ENCODE assay signal across 28 cellular contexts in the genomic region with DNA sequence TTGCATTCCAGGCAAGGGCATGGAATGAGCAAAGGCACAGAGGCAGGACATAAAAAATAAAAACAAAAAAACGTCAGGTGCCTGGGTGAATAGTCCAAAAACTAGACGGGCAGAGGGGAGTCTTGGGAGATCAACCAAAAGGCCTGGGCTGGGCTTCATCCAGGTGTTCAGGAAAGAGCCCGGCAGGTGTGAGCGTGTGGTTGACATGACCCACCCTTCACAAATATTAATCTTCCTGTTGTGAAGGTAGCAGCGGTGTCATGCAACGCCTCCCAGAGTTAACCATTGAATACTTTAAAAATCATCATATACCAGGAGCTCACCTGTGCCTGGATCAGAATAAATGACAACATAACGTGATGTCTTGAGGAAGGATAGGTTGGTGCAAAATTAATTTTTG.
DNase-seq lines count a peak whose midpoint lies in the region; ATAC-seq and TF ChIP-seq lines count a peak whose summit lies in the region.
"Had no signal": no experiment of that assay in that cellular context is flagged by ENCODE, and none has a peak within 500 bp of the region (broad histone marks: within the 10 kb centered on the region; RNA-seq: fewer than 3 reads in every experiment).

No MANE protein-coding gene starts in this region.

- DNase-seq in COR-L47 (lab: John Stamatoyannopoulos, UW) (peak; percentile 70), NCI-H146 treated with DMSO at 0.1 percent for 48 hours (lab: John Stamatoyannopoulos, UW; ENCODE audit: unreplicated experiment) (peak; percentile 94), NCI-H748 (lab: John Stamatoyannopoulos, UW; ENCODE audit: unreplicated experiment) (peak; percentile 99), foreskin keratinocyte (peak; percentile 33 to 49), GM10266 (ENCODE audit: extremely low spot score) (no peak), GM19238 (ENCODE audit: insufficient read length, low spot score) (no peak)
- no peak for DNase-seq in activated CD4-positive, alpha-beta T cell treated with anti-CD3 and anti-CD28 coated beads, Interleukin-2, amount 50 U/mL, for 4 hours
- DNase-seq: activated CD4-positive, alpha-beta T cell treated with anti-CD3 and anti-CD28 coated beads, Interleukin-2, amount 10 ng/mL, durations not matched to agents 24 days and 14 days; activated naive CD8-positive, alpha-beta T cell treated with anti-CD3 and anti-CD28 coated beads, Interleukin-2, amount 50 U/mL, for 24 hours; activated T-cell treated with anti-CD3 and anti-CD28 coated beads, Interleukin-2, amount 50 U/mL, for 4 hours; central memory CD4-positive, alpha-beta T cell; dermis blood vessel endothelial cell; esophagus squamous epithelium; GOT3; HFFc6; KG1; left lung; naive thymus-derived CD8-positive, alpha-beta T cell; NCI-H1930; nucleus accumbens; psoas muscle; sigmoid colon; stimulated activated naive B cell treated with anti-CD40 and anti-IgM and Interleukin-4, amounts not matched to agents 10 μg/mL and 1 μg/mL and 100 μg/mL, for 72 hours; upper lobe of right lung; WERI-Rb-1 had no signal

- TF ChIP-seq CTCF in foreskin keratinocyte (conservative IDR thresholded peaks at IDR 0.05) (peak; percentile 22), GM10266 (IDR thresholded peaks at IDR 0.05; ENCODE audit: control insufficient read depth, insufficient read depth, low read depth, missing control alignments) (no peak)

- no peaks in the 10 kb centered on the region for H3K27me3 ChIP-seq in foreskin keratinocyte
- H3K27me3 ChIP-seq: BLaER1 treated with 17β-estradiol and CSF1 and Interleukin-3, amounts not matched to agents 10 nM and 100 nM; esophagus squamous epithelium; left lung; sigmoid colon; upper lobe of right lung had no signal

- peaks cover 19% of the 10 kb centered on the region for H3K4me1 ChIP-seq in foreskin keratinocyte
- H3K4me1 ChIP-seq: upper lobe of right lung had no signal

- no peak overlapping the region for H3K27ac ChIP-seq in foreskin keratinocyte
- H3K27ac ChIP-seq: BLaER1 treated with 17β-estradiol and CSF1 and Interleukin-3, amounts not matched to agents 10 nM and 100 nM; esophagus squamous epithelium; left lung; psoas muscle; RWPE1; sigmoid colon; upper lobe of right lung; WERI-Rb-1 had no signal

- ATAC-seq in foreskin keratinocyte = peak; percentile 76
- no peak for ATAC-seq in HG03354 (IDR thresholded peaks at IDR 0.05; ENCODE audit: poor library complexity, severe bottlenecking, unreplicated experiment)
- ATAC-seq: activated naive CD8-positive, alpha-beta T cell treated with anti-CD3 and anti-CD28 coated beads, Interleukin-2, amount 50 U/mL, for 24 hours; activated T-cell treated with anti-CD3 and anti-CD28 coated beads, Interleukin-2, amount 50 U/mL, for 4 hours; left lung; naive thymus-derived CD8-positive, alpha-beta T cell; psoas muscle; stimulated activated naive B cell treated with anti-CD40 and anti-IgM and Interleukin-4, amounts not matched to agents 10 μg/mL and 1 μg/mL and 100 μg/mL, for 72 hours; upper lobe of right lung had no signal

Comparison
In these comparisons a context has a peak if more than half of its experiments do, and no peak if none do; other contexts are left out.
1. DNase-seq: peak in COR-L47 (single experiment), NCI-H146 treated with DMSO at 0.1 percent for 48 hours (single experiment), NCI-H748 (single experiment) and foreskin keratinocyte (2 of 2); none in activated CD4-positive, alpha-beta T cell treated with anti-CD3 and anti-CD28 coated beads, Interleukin-2, amount 50 U/mL, for 4 hours (0 of 2), GM10266 (single experiment) and GM19238 (single experiment).